In genomic region chr1:29186707-29187106, GRCh38 we compare ENCODE assay signal across 23 cellular contexts. TPM values are rescaled to one million over a fixed set of nuclear protein-coding genes. Genes with fewer than 3 reads are reported as not detected.
DNase-seq lines count a peak whose midpoint lies in the region; ATAC-seq, FAIRE-seq and TF ChIP-seq lines count a peak whose summit lies in the region.
"Had no signal": no experiment of that assay in that cellular context is flagged by ENCODE, and none has a peak within 500 bp of the region (broad histone marks: within the 10 kb centered on the region; RNA-seq: fewer than 3 reads in every experiment).

No MANE protein-coding gene starts in this region.

- POLR2A ChIA-PET in IMR-90 (lab: Charles Lee; ENCODE audit: unreplicated experiment): no interaction called here

- no peaks in the 10 kb centered on the region for H3K27me3 ChIP-seq in IMR-90 (ENCODE audit: control insufficient read depth, insufficient read depth, low read length)
- no peaks in the 10 kb centered on the region for H3K27me3 ChIP-seq in iPS-20b (ENCODE audit: insufficient read depth, low read length)
- no peaks in the 10 kb centered on the region for H3K27me3 ChIP-seq in neural progenitor cell
- H3K27me3 ChIP-seq: stomach, thyroid gland had no signal

- H3K27ac ChIP-seq in IMR-90 (ENCODE audit: insufficient read depth, low read length): no peak overlapping the region
- peak overlapping the region; percentile 43 for H3K27ac ChIP-seq in iPS-20b (ENCODE audit: low read length)
- no peak overlapping the region for H3K27ac ChIP-seq in neural progenitor cell
- H3K27ac ChIP-seq: stomach, thyroid gland had no signal

- no peaks in the 10 kb centered on the region; the same call in 1 of the 2 replicates for H3K4me1 ChIP-seq in IMR-90 (ENCODE audit: control insufficient read depth, insufficient read depth, low read length)
- peaks cover 11% of the 10 kb centered on the region for H3K4me1 ChIP-seq in iPS-20b (ENCODE audit: insufficient read depth, low read length)
- peaks cover 12% of the 10 kb centered on the region for H3K4me1 ChIP-seq in neural progenitor cell

- no peak overlapping the region for H3K9ac ChIP-seq in IMR-90 (ENCODE audit: low read depth, low read length)
- peak overlapping the region; percentile 27; the same call in 1 of the 2 replicates for H3K9ac ChIP-seq in iPS-20b (ENCODE audit: low read depth, low read length)
- no peak overlapping the region for H3K9ac ChIP-seq in neural progenitor cell

- no CpG with 5 or more reads among the region's 1 CpG for WGBS in IMR-90 (ENCODE audit: extremely low coverage in 2 of 2, insufficient read length in 1 of 2), 2 experiments

- H2BK5ac ChIP-seq in IMR-90 (ENCODE audit: low read depth, low read length, poor library complexity, severe bottlenecking): peak overlapping the region; percentile 71

- DNase-seq in GM19239 (ENCODE audit: insufficient read length, low spot score) (no peak), IMR-90 (no peak), neural progenitor cell (ENCODE audit: low spot score) (peak; percentile 51), SHP77 (lab: John Stamatoyannopoulos, UW) (no peak), SIG-M5 (lab: John Stamatoyannopoulos, UW) (no peak)
- DNase-seq in stimulated activated CD4-positive, alpha-beta T cell treated with anti-CD3 and anti-CD28 coated beads, Interleukin-1b, Interleukin-23, amount 100 ng/mL, for 48 hours: no peak
- DNase-seq: ACHN; activated B cell treated with CpG ODN at 0.5 μM for 24 hours; activated CD4-positive, alpha-beta T cell treated with anti-CD3 and anti-CD28 coated beads, Interleukin-2, amount 50 U/mL, for 4 hours; anterior cingulate cortex; effector CD8-positive, alpha-beta T cell; erythroblast; Karpas-422; NCI-H510A treated with DMSO at 0.1 percent for 48 hours; SHP77 treated with DMSO at 0.1 percent for 48 hours; thyroid gland had no signal

- peaks cover 0 to 2% of the 10 kb centered on the region in 2 experiments; a peak in 1 of 4 replicates for H3K79me1 ChIP-seq in IMR-90 (ENCODE audit: low read depth in 1 of 2, low read length in 2 of 2)

- TF ChIP-seq CTCF in IMR-90 (conservative IDR thresholded peaks at IDR 0.05; ENCODE audit: low read depth, low read length) (no peak), neural progenitor cell (IDR thresholded peaks at IDR 0.05) (no peak)

- peaks cover 15% of the 10 kb centered on the region for H3K4me1 Mint-ChIP-seq in neural progenitor cell
- H3K4me1 Mint-ChIP-seq: memory B cell had no signal

- no peak overlapping the region for H2AK9ac ChIP-seq in IMR-90 (replicated peaks; ENCODE audit: low read depth, low read length, poor library complexity)

- peak overlapping the region; percentile 11; the same call in 1 of the 2 replicates for H4K91ac ChIP-seq in IMR-90 (ENCODE audit: insufficient read depth, low read depth, low read length)

- peaks cover 5% of the 10 kb centered on the region for H3K9me3 Mint-ChIP-seq in neural progenitor cell
- H3K9me3 Mint-ChIP-seq: activated B cell treated with CpG ODN at 0.5 μM for 24 hours, memory B cell had no signal

- no peak overlapping the region for H2BK20ac ChIP-seq in IMR-90 (ENCODE audit: low read depth, low read length)

- intact Hi-C loops in IMR-90 (cut with micrococcal nuclease): no loop called here

- peaks cover 31% of the 10 kb centered on the region for H3F3A ChIP-seq in neural progenitor cell (ENCODE audit: low read depth)

- BruUV-seq in IMR-90 (replicated peaks; lab: Mats Ljungman, UMichigan): no TSS peak

- no peaks in the 10 kb centered on the region for H3K79me2 ChIP-seq in neural progenitor cell (ENCODE audit: low read depth)

- TF ChIP-seq RAD21 in IMR-90 (IDR thresholded peaks at IDR 0.05; ENCODE audit: low read length): no peak

- H3K4me2 ChIP-seq in IMR-90 (ENCODE audit: low read depth, low read length) (no peak overlapping the region), neural progenitor cell (no peak overlapping the region)

- in situ Hi-C loops in IMR-90 (cut with MboI; ENCODE audit: low sequenced_read_pairs): no loop called here

- no peak for TF ChIP-seq POLR2A in IMR-90 (IDR thresholded peaks at IDR 0.05; ENCODE audit: low read depth, low read length)

- H2AFZ ChIP-seq in IMR-90 (replicated peaks; ENCODE audit: low read length, poor library complexity) (no peak overlapping the region), neural progenitor cell (replicated peaks) (no peak overlapping the region)

- peak overlapping the region; percentile 1 for H3K27ac Mint-ChIP-seq in neural progenitor cell
- H3K27ac Mint-ChIP-seq: activated B cell treated with CpG ODN at 0.5 μM for 24 hours; activated naive CD8-positive, alpha-beta T cell; memory B cell had no signal

- peak overlapping the region; percentile 25; the same call in 1 of the 2 replicates for H4K5ac ChIP-seq in IMR-90 (ENCODE audit: low read depth, low read length)

- CTCF ChIA-PET in IMR-90 (lab: Yijun Ruan, JAX): interaction anchor here (1.6 to 2.0 kb wide), 2 partner anchors 16 to 305 kb away, joined by 4 to 7 read pairs; no protein-coding TSS in a partner anchor

- no peak overlapping the region for H3K23ac ChIP-seq in IMR-90 (ENCODE audit: low read depth, low read length)

- no peak overlapping the region for H3K18ac ChIP-seq in IMR-90 (ENCODE audit: low read depth, low read length)

- H2BK15ac ChIP-seq in IMR-90 (ENCODE audit: low read depth, low read length): 0 out of 3 replicates have a peak overlapping the region, but pooled peaks have one; percentile 41

- dilution Hi-C loops in IMR-90 (cut with HindIII; ENCODE audit: low sequenced_read_pairs, unreplicated experiment): no loop called here

- peaks cover 8% of the 10 kb centered on the region for H3K36me3 Mint-ChIP-seq in neural progenitor cell

- H3K9me3 ChIP-seq in IMR-90 (ENCODE audit: control insufficient read depth, insufficient read depth, low read length) (no peaks in the 10 kb centered on the region), iPS-20b (ENCODE audit: insufficient read depth, low read depth, low read length) (no peaks in the 10 kb centered on the region), neural progenitor cell (ENCODE audit: low read depth) (no peaks in the 10 kb centered on the region)
- H3K9me3 ChIP-seq: HAP-1, stomach, thyroid gland had no signal

- H4K8ac ChIP-seq in IMR-90 (ENCODE audit: low read depth in 2 of 2, low read length in 2 of 2): peak overlapping the region in 1 of 2 experiments; percentile 82; a peak in 1 of 4 replicates

- H2AK5ac ChIP-seq in IMR-90 (ENCODE audit: low read depth, low read length): peak overlapping the region; percentile 5; the same call in 1 of the 2 replicates

- FAIRE-seq in GM19239 (lab: Jason Lieb, UNC): peak; percentile 55
- FAIRE-seq: bronchial epithelial cell, HTR-8/SVneo had no signal

- H3K27me3 Mint-ChIP-seq in neural progenitor cell (ENCODE audit: insufficient read depth, low read depth): no peaks in the 10 kb centered on the region
- H3K27me3 Mint-ChIP-seq: activated B cell treated with CpG ODN at 0.5 μM for 24 hours; activated naive CD8-positive, alpha-beta T cell; memory B cell had no signal

- H3K4me3 ChIP-seq in IMR-90 (ENCODE audit: insufficient read depth, low read depth, low read length) (no peak overlapping the region), iPS-20b (ENCODE audit: low read length) (peak overlapping the region; percentile 27; the same call in 1 of the 2 replicates), neural progenitor cell (no peak overlapping the region)
- H3K4me3 ChIP-seq: HAP-1, stomach, thyroid gland had no signal

- H3K14ac ChIP-seq in IMR-90 (replicated peaks; ENCODE audit: low read depth, low read length): no peak overlapping the region

- no peak overlapping the region for H3K4me3 Mint-ChIP-seq in neural progenitor cell
- H3K4me3 Mint-ChIP-seq: activated B cell treated with CpG ODN at 0.5 μM for 24 hours; activated naive CD8-positive, alpha-beta T cell; memory B cell had no signal

- peak overlapping the region; percentile 15; the same call in 1 of the 2 replicates for H3K4ac ChIP-seq in IMR-90 (ENCODE audit: low read depth, low read length)

- peak overlapping the region; percentile 31; the same call in 1 of the 2 replicates for H2BK120ac ChIP-seq in IMR-90 (ENCODE audit: low read depth, low read length)

- H3K36me3 ChIP-seq in IMR-90 (ENCODE audit: control insufficient read depth, insufficient read depth, low read length) (no peaks in the 10 kb centered on the region), iPS-20b (ENCODE audit: insufficient read depth, low read depth, low read length) (no peaks in the 10 kb centered on the region), neural progenitor cell (no peaks in the 10 kb centered on the region)
- H3K36me3 ChIP-seq: HAP-1, stomach, thyroid gland had no signal

- no peak overlapping the region for H3K56ac ChIP-seq in IMR-90 (ENCODE audit: extremely low read depth, insufficient read depth, low read length)

- H4K20me1 ChIP-seq in IMR-90 (ENCODE audit: insufficient read depth, low read length) (no peaks in the 10 kb centered on the region; the same call in 1 of the 2 replicates), neural progenitor cell (ENCODE audit: low read depth) (no peaks in the 10 kb centered on the region)

- H3K9me1 ChIP-seq in IMR-90 (ENCODE audit: insufficient read depth, low read length): peaks cover 13% of the 10 kb centered on the region; the same call in 1 of the 2 replicates

- no peak for ATAC-seq in IMR-90 (ENCODE audit: low read depth)

TF ChIP-seq in IMR-90, 13 proteins besides CTCF, POLR2A, EP300 and RAD21:
- TF ChIP-seq RFX5 (IDR thresholded peaks at IDR 0.05; ENCODE audit: low read depth, low read length) (no peak), CHD1 (IDR thresholded peaks at IDR 0.05; ENCODE audit: low read depth, low read length) (no peak), MAFK (IDR thresholded peaks at IDR 0.05; ENCODE audit: low read depth, low read length) (no peak)

RNA-seq across cellular contexts. Expression of gene SRSF4, which starts 5.0 kb away (rescaled TPM):
- 20.8 and 38.6 TPM in 2 replicates for total RNA-seq in IMR-90 (2012; rRNA removed)
- polyA plus RNA-seq in IMR-90 (2012; rRNA removed): 37.8 and 48.5 TPM in 2 replicates
- 20.4 and 21.2 TPM in 2 replicates for polyA plus RNA-seq in IMR-90 (2012; cell fraction: cytosol; rRNA removed)
- polyA plus RNA-seq in IMR-90 (2012; cell fraction: nucleus; rRNA removed; ENCODE audit: low replicate concordance): 75.0 and 295 TPM in 2 replicates
- total RNA-seq in neural progenitor cell (ENCODE audit: low replicate concordance): 73.2 and 82.2 TPM in 2 replicates

RNA-seq across cellular contexts. Expression of gene MECR, which starts 44.0 kb away (rescaled TPM):
- 19.2 and 20.3 TPM in 2 replicates for total RNA-seq in IMR-90 (2012; rRNA removed)
- polyA plus RNA-seq in IMR-90 (2012; rRNA removed): 24.8 and 38.1 TPM in 2 replicates
- polyA plus RNA-seq in IMR-90 (2012; cell fraction: cytosol; rRNA removed): 15.9 and 19.6 TPM in 2 replicates
- polyA plus RNA-seq in IMR-90 (2012; cell fraction: nucleus; rRNA removed; ENCODE audit: low replicate concordance): 25.0 and 29.9 TPM in 2 replicates
- total RNA-seq in neural progenitor cell (ENCODE audit: low replicate concordance): 11.7 and 22.0 TPM in 2 replicates

RNA-seq across cellular contexts. Expression of gene PTPRU, which starts 49.6 kb away (rescaled TPM):
- total RNA-seq in IMR-90 (2012; rRNA removed) (5.0 and 7.0 TPM in 2 replicates), neural progenitor cell (ENCODE audit: low replicate concordance) (29.5 and 68.9 TPM in 2 replicates)
- polyA plus RNA-seq in IMR-90 (2012; rRNA removed): 10.7 and 10.8 TPM in 2 replicates
- 12.3 and 16.6 TPM in 2 replicates for polyA plus RNA-seq in IMR-90 (2012; cell fraction: cytosol; rRNA removed)
- polyA plus RNA-seq in IMR-90 (2012; cell fraction: nucleus; rRNA removed; ENCODE audit: low replicate concordance): 18.5 and 56.4 TPM in 2 replicates
